ENCODE assay signal across 8 cellular contexts in the genomic region with DNA sequence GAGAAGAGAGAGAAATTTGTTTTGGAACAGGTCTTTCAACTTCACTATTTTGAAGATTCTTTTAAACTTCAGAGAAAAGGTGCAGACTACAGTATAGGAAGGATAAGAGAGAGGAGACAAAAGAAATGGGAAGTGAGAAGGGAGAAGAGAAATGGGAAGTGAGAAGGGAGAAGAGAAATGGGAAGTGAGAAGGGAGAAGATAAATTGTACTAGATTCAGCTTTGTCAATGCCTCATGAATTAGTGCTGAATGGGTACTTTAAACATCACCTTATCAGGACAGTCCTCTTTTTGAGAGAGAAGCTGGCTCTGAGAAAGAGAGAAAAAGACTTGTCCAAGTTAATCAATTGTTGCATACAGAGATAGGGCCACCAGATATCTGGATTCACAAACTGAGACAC. TPM values are rescaled to one million over a fixed set of nuclear protein-coding genes. Genes with fewer than 3 reads are reported as not detected.
DNase-seq lines count a peak whose midpoint lies in the region; ATAC-seq and TF ChIP-seq lines count a peak whose summit lies in the region.

No MANE protein-coding gene starts in this region.

- ATAC-seq in HG02870 (IDR thresholded peaks at IDR 0.05; ENCODE audit: unreplicated experiment) (peak; percentile 31), HG02678 (IDR thresholded peaks at IDR 0.05; ENCODE audit: unreplicated experiment) (no peak)

- no peaks in the 10 kb centered on the region for H3K9me3 ChIP-seq in adrenal gland (replicated peaks in 1 of 3)

- DNase-seq in adrenal gland (no peak), mesothelial cell of epicardium (ENCODE audit: low spot score in 2 of 2, unreplicated experiment in 2 of 2) (no peak), KG1 (lab: John Stamatoyannopoulos, UW) (no peak), AML-193 (lab: John Stamatoyannopoulos, UW) (no peak), NCI-H2227 (lab: John Stamatoyannopoulos, UW; ENCODE audit: unreplicated experiment) (no peak)

- H3K36me3 ChIP-seq in adrenal gland (replicated peaks in 1 of 2), result no peaks in the 10 kb centered on the region

- peak overlapping the region; percentile 4; the same call in 1 of the 2 replicates for H3K4me3 ChIP-seq in GM08714 (ENCODE audit: low read length)
- H3K4me3 ChIP-seq in adrenal gland, result peak overlapping the region in 3 of 4 donors; percentile 9 to 94 (median 69)

- peak overlapping the region; percentile 75 for H3K27ac Mint-ChIP-seq in mesothelial cell of epicardium

- H3K27me3 Mint-ChIP-seq in mesothelial cell of epicardium (ENCODE audit: low read depth), result peaks cover 6% of the 10 kb centered on the region

- intact Hi-C loops in adrenal gland (cut with DNase I), result loop anchor here (5.0 to 10.0 kb wide), 4 partner anchors 78 to 155 kb away; no protein-coding TSS in a partner anchor

- peak overlapping the region in 4 of 5 donors; percentile 14 to 94 (median 90) for H3K27ac ChIP-seq in adrenal gland

- peaks cover 23 to 52% of the 10 kb centered on the region in 2 donors for H3K4me1 ChIP-seq in adrenal gland (replicated peaks in 1 of 2)

- peaks cover 38% of the 10 kb centered on the region for H3K4me1 Mint-ChIP-seq in mesothelial cell of epicardium

- H3K36me3 Mint-ChIP-seq in mesothelial cell of epicardium, result no peaks in the 10 kb centered on the region

- TF ChIP-seq CTCF in adrenal gland (IDR thresholded peaks at IDR 0.05), result no peak
- TF ChIP-seq CTCF in mesothelial cell of epicardium (IDR thresholded peaks at IDR 0.05; ENCODE audit: unreplicated experiment), result no peak

- no peaks in the 10 kb centered on the region for H3K27me3 ChIP-seq in adrenal gland

- H3K9me3 Mint-ChIP-seq in mesothelial cell of epicardium, result no peaks in the 10 kb centered on the region

- peak overlapping the region; percentile 77 for H3K4me3 Mint-ChIP-seq in mesothelial cell of epicardium

- no peak for TF ChIP-seq POLR2A in adrenal gland (IDR thresholded peaks at IDR 0.05)

RNA-seq across cellular contexts. Expression of gene P3H2, which starts 1.0 kb away (rescaled TPM):
- total RNA-seq in adrenal gland (100 to 1,000 TPM in 3 of 8 donors, 10 to 100 TPM in 5; 66.1 to 175 (median 90.9) TPM), mesothelial cell of epicardium (14.8 to 17.2 TPM (median 15.8 TPM) in 3 replicates)
- 10 to 100 TPM; 22.8 to 91.3 (median 72.8) TPM for polyA plus RNA-seq in adrenal gland
